In genomic region chr3:31361391-31362273, GRCh38 we compare ENCODE assay signal across 15 cellular contexts.
DNase-seq lines count a peak whose midpoint lies in the region; ATAC-seq, FAIRE-seq and TF ChIP-seq lines count a peak whose summit lies in the region.
"Had no signal": no experiment of that assay in that cellular context is flagged by ENCODE, and none has a peak within 500 bp of the region (broad histone marks: within the 10 kb centered on the region; RNA-seq: fewer than 3 reads in every experiment).

No MANE protein-coding gene starts in this region.

- no peak for ATAC-seq in esophagus mucosa
- ATAC-seq: mucosa of descending colon had no signal

- no peak overlapping the region for H2BK15ac ChIP-seq in mesendoderm (replicated peaks; ENCODE audit: low read depth)

- no peak overlapping the region for H3K18ac ChIP-seq in trophoblast cell (ENCODE audit: low read length)
- H3K18ac ChIP-seq in mesendoderm (ENCODE audit: low read length): no peak overlapping the region

- DNase-seq in EL (peak; percentile 93), RCC 7860 (ENCODE audit: low spot score) (peak; percentile 96), fibroblast of pulmonary artery (ENCODE audit: low read depth) (peak; percentile 66), trophoblast cell (no peak), NAMALWA (ENCODE audit: low spot score) (no peak), sigmoid colon (no peak), mesendoderm (no peak)
- DNase-seq: activated CD4-positive, alpha-beta T cell treated with anti-CD3 and anti-CD28 coated beads, Interleukin-2, amount 10 ng/mL, durations not matched to agents 7 days and 5 days; hypothalamus; MM.1S; mucosa of descending colon; NCI-H524 had no signal

- H4K8ac ChIP-seq in trophoblast cell (ENCODE audit: low read depth, low read length) (peak overlapping the region; percentile 38), mesendoderm (ENCODE audit: low read depth, low read length) (no peak overlapping the region)

- no peak overlapping the region for H4K12ac ChIP-seq in trophoblast cell (ENCODE audit: low read depth, low read length)

- TF ChIP-seq CTCF in fibroblast of pulmonary artery (IDR thresholded peaks at IDR 0.05; ENCODE audit: low read length, missing control alignments) (no peak), sigmoid colon (IDR thresholded peaks at IDR 0.05) (no peak)

- H3K4me3 ChIP-seq in fibroblast of pulmonary artery (replicated peaks; ENCODE audit: low read depth, low read length) (no peak overlapping the region), trophoblast cell (ENCODE audit: low read depth, low read length) (no peak overlapping the region), sigmoid colon (no peak overlapping the region), mesendoderm (ENCODE audit: low read length) (no peak overlapping the region)
- H3K4me3 ChIP-seq: mucosa of descending colon, SK-N-MC had no signal

- FAIRE-seq in RCC 7860 (lab: Jason Lieb, UNC): peak; percentile 98
- FAIRE-seq: D721Med had no signal

- H3K9me3 ChIP-seq in trophoblast cell (ENCODE audit: insufficient read depth, low read depth, low read length) (peaks cover 1% of the 10 kb centered on the region), sigmoid colon (no peaks in the 10 kb centered on the region)
- H3K9me3 ChIP-seq: mucosa of descending colon had no signal

- H3K9ac ChIP-seq in trophoblast cell (ENCODE audit: low read length): no peak overlapping the region
- no peak overlapping the region for H3K9ac ChIP-seq in mesendoderm (ENCODE audit: low read length)

- H3K27ac ChIP-seq in trophoblast cell (ENCODE audit: low read depth, low read length) (no peak overlapping the region), sigmoid colon (no peak overlapping the region), mesendoderm (ENCODE audit: low read depth, low read length) (no peak overlapping the region)
- H3K27ac ChIP-seq: SK-N-MC had no signal

- peak overlapping the region; percentile 99 for H2BK12ac ChIP-seq in trophoblast cell (ENCODE audit: low read length)

- H3K27me3 ChIP-seq in trophoblast cell (ENCODE audit: insufficient read depth, low read length) (no peaks in the 10 kb centered on the region), sigmoid colon (no peaks in the 10 kb centered on the region), mesendoderm (ENCODE audit: insufficient read depth, low read length, poor library complexity) (no peaks in the 10 kb centered on the region)

- TF ChIP-seq EP300 in sigmoid colon (IDR thresholded peaks at IDR 0.05): no peak

- no peak overlapping the region for H2AFZ ChIP-seq in trophoblast cell (ENCODE audit: insufficient read depth, low read length, poor library complexity)

- H3K79me1 ChIP-seq in trophoblast cell (ENCODE audit: low read length): peaks cover 6% of the 10 kb centered on the region
- no peaks in the 10 kb centered on the region for H3K79me1 ChIP-seq in mesendoderm (ENCODE audit: low read length)

- H3K36me3 ChIP-seq in trophoblast cell (ENCODE audit: control insufficient read depth in 1 of 2, insufficient read depth in 2 of 2, low read length in 2 of 2) (no peaks in the 10 kb centered on the region), sigmoid colon (no peaks in the 10 kb centered on the region), mesendoderm (ENCODE audit: control insufficient read depth, insufficient read depth, low read length) (no peaks in the 10 kb centered on the region)

- H2BK5ac ChIP-seq in trophoblast cell (ENCODE audit: low read depth, low read length, poor library complexity): no peak overlapping the region
- H2BK5ac ChIP-seq in mesendoderm (ENCODE audit: low read length): no peak overlapping the region

- H2BK120ac ChIP-seq in trophoblast cell (ENCODE audit: insufficient read depth, low read length, poor library complexity): peak overlapping the region; percentile 72
- H2BK120ac ChIP-seq in mesendoderm (ENCODE audit: low read depth, low read length): no peak overlapping the region

- H3K23ac ChIP-seq in trophoblast cell (ENCODE audit: low read length) (no peak overlapping the region), mesendoderm (ENCODE audit: low read length) (no peak overlapping the region)

- intact Hi-C loops in sigmoid colon (cut with DNase I): no loop called here

- TF ChIP-seq POLR2A in sigmoid colon (IDR thresholded peaks at IDR 0.05): no peak

- H3K4ac ChIP-seq in trophoblast cell (ENCODE audit: low read depth, low read length): no peak overlapping the region
- no peak overlapping the region for H3K4ac ChIP-seq in mesendoderm (ENCODE audit: low read depth, low read length)

- peak overlapping the region; percentile 62 for H2AK5ac ChIP-seq in trophoblast cell (ENCODE audit: low read length)
- no peak overlapping the region for H2AK5ac ChIP-seq in mesendoderm (ENCODE audit: low read length)

- H3K79me2 ChIP-seq in trophoblast cell (ENCODE audit: control insufficient read depth, insufficient read depth, low read length, poor library complexity) (no peaks in the 10 kb centered on the region), mesendoderm (ENCODE audit: control insufficient read depth, insufficient read depth, low read length) (no peaks in the 10 kb centered on the region)

- H4K5ac ChIP-seq in mesendoderm (ENCODE audit: low read length): no peak overlapping the region

- H3K4me1 ChIP-seq in trophoblast cell (ENCODE audit: control insufficient read depth in 1 of 2, insufficient read depth in 2 of 2, low read length in 2 of 2): peaks cover 0 to 6% of the 10 kb centered on the region in 2 experiments
- no peaks in the 10 kb centered on the region for H3K4me1 ChIP-seq in sigmoid colon
- H3K4me1 ChIP-seq in mesendoderm (ENCODE audit: control insufficient read depth, low read depth, low read length): no peaks in the 10 kb centered on the region

- H3K56ac ChIP-seq in mesendoderm (ENCODE audit: low read length): no peak overlapping the region

- H4K91ac ChIP-seq in trophoblast cell (ENCODE audit: low read depth, low read length): no peak overlapping the region

- WGBS in trophoblast cell (ENCODE audit: extremely low coverage, insufficient coverage, insufficient read length): no CpG with 5 or more reads among the region's 6 CpGs
- 82 to 86% methylated on average over 6 of the region's 6 CpGs for WGBS in sigmoid colon, 2 donors
- no CpG with 5 or more reads among the region's 6 CpGs for WGBS in mesendoderm (ENCODE audit: extremely low coverage, insufficient coverage, low lambda C conversion rate)

- H3K4me2 ChIP-seq in trophoblast cell (ENCODE audit: low read length) (no peak overlapping the region), mesendoderm (ENCODE audit: low read length) (no peak overlapping the region)

- peak overlapping the region; percentile 56 for H3K14ac ChIP-seq in trophoblast cell (ENCODE audit: low read length)

Comparison
In these comparisons a context has a peak if more than half of its experiments do, and no peak if none do; other contexts are left out.
1. DNase-seq: peak in EL (single experiment), RCC 7860 (single experiment) and fibroblast of pulmonary artery (single experiment); none in trophoblast cell (0 of 2), NAMALWA (single experiment), sigmoid colon (single experiment) and mesendoderm (single experiment).